ENCODE assay signal across 37 cellular contexts in genomic region chr17:16994626-16995025, GRCh38. TPM values are rescaled to one million over a fixed set of nuclear protein-coding genes. Genes with fewer than 3 reads are reported as not detected.
"Had no signal": no experiment of that assay in that cellular context is flagged by ENCODE, and none has a peak within 500 bp of the region (broad histone marks: within the 10 kb centered on the region; RNA-seq: fewer than 3 reads in every experiment).

No MANE protein-coding gene starts in this region.

- H3K27ac Mint-ChIP-seq: activated B cell treated with CpG ODN at 0.5 μM for 24 hours; activated CD4-positive, alpha-beta memory T cell treated with anti-CD3 and anti-CD28 coated beads, Interleukin-2, amount 10 ng/mL, durations not matched to agents 7 days and 5 days; activated CD4-positive, alpha-beta T cell treated with anti-CD3 and anti-CD28 coated beads, Interleukin-2, amount 10 ng/mL, durations not matched to agents 24 days and 14 days; activated naive CD4-positive, alpha-beta T cell treated with anti-CD3 and anti-CD28 coated beads, Interleukin-2, amount 10 ng/mL, durations not matched to agents 7 days and 5 days; activated naive CD4-positive, alpha-beta T cell treated with anti-CD3 and anti-CD28 coated beads, Interleukin-2, amount 50 U/mL, for 72 hours; activated naive CD8-positive, alpha-beta T cell treated with anti-CD3 and anti-CD28 coated beads, Interleukin-2, amount 10 ng/mL, durations not matched to agents 7 days and 5 days; activated T-cell treated with anti-CD3 and anti-CD28 coated beads, Interleukin-2, amount 50 U/mL, for 24 hours; activated T-cell treated with anti-CD3 and anti-CD28 coated beads, Interleukin-2, amount 50 U/mL, for 72 hours; dendritic cell treated with granulocyte-macrophage colony-stimulating factor and Interleukin-4, amounts not matched to agents 40 ng/mL and 50 ng/mL, for 4 days; endodermal cell; T-helper 17 cell; T-helper 2 cell treated with Interferon-gamma antibody and Interleukin-4, amounts not matched to agents 5 μg/mL and 100 μg/mL, for 36 hours had no signal

- ATAC-seq: activated CD4-positive, CD25-positive, alpha-beta regulatory T cell treated with anti-CD3 and anti-CD28 coated beads, Interleukin-2, amount 50 U/mL, for 24 hours; activated naive CD4-positive, alpha-beta T cell treated with anti-CD3 and anti-CD28 coated beads, Interleukin-2, amount 50 U/mL, for 72 hours; activated T-cell treated with anti-CD3 and anti-CD28 coated beads, Interleukin-2, amount 50 U/mL, for 72 hours; esophagus mucosa; gastroesophageal sphincter; T-helper 17 cell had no signal

- H3K9me3 Mint-ChIP-seq: activated B cell treated with CpG ODN at 0.5 μM for 24 hours; activated CD4-positive, alpha-beta memory T cell treated with anti-CD3 and anti-CD28 coated beads, Interleukin-2, amount 10 ng/mL, durations not matched to agents 7 days and 5 days; activated CD4-positive, alpha-beta T cell treated with anti-CD3 and anti-CD28 coated beads, Interleukin-2, amount 10 ng/mL, durations not matched to agents 24 days and 14 days; activated naive CD4-positive, alpha-beta T cell treated with anti-CD3 and anti-CD28 coated beads, Interleukin-2, amount 10 ng/mL, durations not matched to agents 7 days and 5 days; activated naive CD4-positive, alpha-beta T cell treated with anti-CD3 and anti-CD28 coated beads, Interleukin-2, amount 50 U/mL, for 72 hours; activated naive CD8-positive, alpha-beta T cell treated with anti-CD3 and anti-CD28 coated beads, Interleukin-2, amount 10 ng/mL, durations not matched to agents 7 days and 5 days; activated T-cell treated with anti-CD3 and anti-CD28 coated beads, Interleukin-2, amount 50 U/mL, for 24 hours; activated T-cell treated with anti-CD3 and anti-CD28 coated beads, Interleukin-2, amount 50 U/mL, for 72 hours; central memory CD8-positive, alpha-beta T cell; dendritic cell treated with granulocyte-macrophage colony-stimulating factor and Interleukin-4, amounts not matched to agents 40 ng/mL and 50 ng/mL, for 4 days; T-helper 2 cell treated with Interferon-gamma antibody and Interleukin-4, amounts not matched to agents 5 μg/mL and 100 μg/mL, for 36 hours had no signal

- H3K36me3 ChIP-seq: brain microvascular endothelial cell, gastroesophageal sphincter, WERI-Rb-1 had no signal

- H3K36me3 Mint-ChIP-seq: activated naive CD4-positive, alpha-beta T cell treated with anti-CD3 and anti-CD28 coated beads, Interleukin-2, amount 50 U/mL, for 72 hours; activated naive CD8-positive, alpha-beta T cell treated with anti-CD3 and anti-CD28 coated beads, Interleukin-2, amount 10 ng/mL, durations not matched to agents 7 days and 5 days had no signal

- H3K9me3 ChIP-seq: gastroesophageal sphincter had no signal

- H3K4me3 Mint-ChIP-seq: activated B cell treated with CpG ODN at 0.5 μM for 24 hours; activated CD4-positive, alpha-beta memory T cell treated with anti-CD3 and anti-CD28 coated beads, Interleukin-2, amount 10 ng/mL, durations not matched to agents 7 days and 5 days; activated CD4-positive, alpha-beta T cell treated with anti-CD3 and anti-CD28 coated beads, Interleukin-2, amount 10 ng/mL, durations not matched to agents 24 days and 14 days; activated naive CD4-positive, alpha-beta T cell treated with anti-CD3 and anti-CD28 coated beads, Interleukin-2, amount 10 ng/mL, durations not matched to agents 7 days and 5 days; activated naive CD8-positive, alpha-beta T cell treated with anti-CD3 and anti-CD28 coated beads, Interleukin-2, amount 10 ng/mL, durations not matched to agents 7 days and 5 days; activated T-cell treated with anti-CD3 and anti-CD28 coated beads, Interleukin-2, amount 50 U/mL, for 24 hours; activated T-cell treated with anti-CD3 and anti-CD28 coated beads, Interleukin-2, amount 50 U/mL, for 72 hours; central memory CD8-positive, alpha-beta T cell; dendritic cell treated with granulocyte-macrophage colony-stimulating factor and Interleukin-4, amounts not matched to agents 40 ng/mL and 50 ng/mL, for 4 days; endodermal cell; T-helper 17 cell; T-helper 2 cell treated with Interferon-gamma antibody and Interleukin-4, amounts not matched to agents 5 μg/mL and 100 μg/mL, for 36 hours had no signal

- H3K27ac ChIP-seq: brain microvascular endothelial cell, coronary artery, dorsolateral prefrontal cortex, gastroesophageal sphincter, WERI-Rb-1 had no signal

- H3K27me3 ChIP-seq: brain microvascular endothelial cell, dorsolateral prefrontal cortex had no signal

- DNase-seq: activated B cell treated with CpG ODN at 0.5 μM for 24 hours; activated CD4-positive, alpha-beta memory T cell treated with anti-CD3 and anti-CD28 coated beads, Interleukin-2, amount 10 ng/mL, durations not matched to agents 7 days and 5 days; activated CD4-positive, alpha-beta T cell treated with anti-CD3 and anti-CD28 coated beads, Interleukin-2, amount 10 ng/mL, durations not matched to agents 24 days and 14 days; activated CD8-positive, alpha-beta memory T cell treated with anti-CD3 and anti-CD28 coated beads, Interleukin-2, amount 50 U/mL, for 48 hours; activated gamma-delta T cell; activated naive CD4-positive, alpha-beta T cell; activated naive CD4-positive, alpha-beta T cell treated with anti-CD3 and anti-CD28 coated beads, Interleukin-2, amount 10 ng/mL, durations not matched to agents 7 days and 5 days; activated naive CD8-positive, alpha-beta T cell treated with anti-CD3 and anti-CD28 coated beads, Interleukin-2, amount 10 ng/mL, durations not matched to agents 7 days and 5 days; activated T-cell treated with anti-CD3 and anti-CD28 coated beads for 4 hours; activated T-cell treated with anti-CD3 and anti-CD28 coated beads, Interleukin-2, amount 50 U/mL, for 24 hours; activated T-cell treated with anti-CD3 and anti-CD28 coated beads, Interleukin-2, amount 50 U/mL, for 72 hours; amniotic stem cell; anterior cingulate cortex; brain microvascular endothelial cell; dorsolateral prefrontal cortex; effector memory CD4-positive, alpha-beta T cell; endodermal cell; foreskin melanocyte; head of caudate nucleus; T-helper 1 cell; T-helper 17 cell; T1000; WERI-Rb-1 had no signal

- H3K4me3 ChIP-seq: coronary artery, dorsolateral prefrontal cortex, gastroesophageal sphincter had no signal

- H3K27me3 Mint-ChIP-seq: activated B cell treated with CpG ODN at 0.5 μM for 24 hours; activated T-cell treated with anti-CD3 and anti-CD28 coated beads, Interleukin-2, amount 50 U/mL, for 24 hours; central memory CD8-positive, alpha-beta T cell; dendritic cell treated with granulocyte-macrophage colony-stimulating factor and Interleukin-4, amounts not matched to agents 40 ng/mL and 50 ng/mL, for 4 days; T-helper 17 cell had no signal

- FAIRE-seq: astrocyte, bronchial epithelial cell had no signal

- H3K4me1 Mint-ChIP-seq: endodermal cell had no signal

RNA-seq across cellular contexts. Expression of gene TNFRSF13B, which starts 22.7 kb away (rescaled TPM):
- total RNA-seq: activated CD4-positive, alpha-beta memory T cell treated with anti-CD3 and anti-CD28 coated beads, Interleukin-2, amount 10 ng/mL, durations not matched to agents 7 days and 5 days; activated CD4-positive, alpha-beta T cell treated with anti-CD3 and anti-CD28 coated beads, Interleukin-2, amount 10 ng/mL, durations not matched to agents 24 days and 14 days; activated naive CD4-positive, alpha-beta T cell treated with anti-CD3 and anti-CD28 coated beads, Interleukin-2, amount 50 U/mL, for 72 hours; activated naive CD8-positive, alpha-beta T cell treated with anti-CD3 and anti-CD28 coated beads, Interleukin-2, amount 10 ng/mL, durations not matched to agents 7 days and 5 days; activated T-cell treated with anti-CD3 and anti-CD28 coated beads, Interleukin-2, amount 50 U/mL, for 72 hours; astrocyte; bronchial epithelial cell; cardiac septum; cerebellum; epithelial cell of proximal tubule; fibroblast of lung had no signal
- polyA plus RNA-seq: fibroblast of lung had no signal
